In genomic region chr13:73715910-73716257, GRCh38 we compare ENCODE assay signal across 9 cellular contexts.
DNase-seq lines count a peak whose midpoint lies in the region; ATAC-seq lines count a peak whose summit lies in the region.
"Had no signal": no experiment of that assay in that cellular context is flagged by ENCODE, and none has a peak within 500 bp of the region (broad histone marks: within the 10 kb centered on the region; RNA-seq: fewer than 3 reads in every experiment).

No MANE protein-coding gene starts in this region.

- peak; percentile 40 for ATAC-seq in HG02943 (IDR thresholded peaks at IDR 0.05; ENCODE audit: low read depth, unreplicated experiment)
- ATAC-seq in stimulated activated effector memory CD8-positive, alpha-beta T cell treated with anti-CD3 and anti-CD28 coated beads, Interleukin-12 subunit alpha, Interleukin-12 subunit beta, amount 100 ng/mL, for 72 hours: peak; percentile 68

- peak; percentile 60 for DNase-seq in activated CD4-positive, alpha-beta T cell treated with anti-CD3 and anti-CD28 coated beads, Interleukin-2, amount 10 ng/mL, durations not matched to agents 24 days and 14 days
- DNase-seq in activated CD4-positive, alpha-beta T cell treated with anti-CD3 and anti-CD28 coated beads for 48 hours: no peak
- no peak for DNase-seq in activated CD4-positive, alpha-beta memory T cell treated with anti-CD3 and anti-CD28 coated beads for 36 hours
- DNase-seq in stimulated activated effector memory CD8-positive, alpha-beta T cell treated with anti-CD3 and anti-CD28 coated beads, Interleukin-12 subunit alpha, Interleukin-12 subunit beta, amount 100 ng/mL, for 72 hours (ENCODE audit: low spot score in 2 of 2): no peak
- DNase-seq in activated gamma-delta T cell treated with Interleukin-2 at 50 U/mL for 16 hours: no peak
- DNase-seq in HK-2 (ENCODE audit: unreplicated experiment): no peak
- no peak for DNase-seq in MG63
- DNase-seq: NCI-H2171 treated with DMSO at 0.1 percent for 48 hours had no signal

- peak overlapping the region; percentile 48 for H3K4me3 Mint-ChIP-seq in activated CD4-positive, alpha-beta T cell treated with anti-CD3 and anti-CD28 coated beads, Interleukin-2, amount 10 ng/mL, durations not matched to agents 24 days and 14 days
- peak overlapping the region; percentile 33 for H3K4me3 Mint-ChIP-seq in activated CD4-positive, alpha-beta memory T cell treated with anti-CD3 and anti-CD28 coated beads for 36 hours
- peak overlapping the region; percentile 54 for H3K4me3 Mint-ChIP-seq in stimulated activated effector memory CD8-positive, alpha-beta T cell treated with anti-CD3 and anti-CD28 coated beads, Interleukin-12 subunit alpha, Interleukin-12 subunit beta, amount 100 ng/mL, for 72 hours

- no peaks in the 10 kb centered on the region for H3K9me3 Mint-ChIP-seq in activated CD4-positive, alpha-beta T cell treated with anti-CD3 and anti-CD28 coated beads, Interleukin-2, amount 10 ng/mL, durations not matched to agents 24 days and 14 days
- H3K9me3 Mint-ChIP-seq in activated CD4-positive, alpha-beta memory T cell treated with anti-CD3 and anti-CD28 coated beads for 36 hours: no peaks in the 10 kb centered on the region
- no peaks in the 10 kb centered on the region for H3K9me3 Mint-ChIP-seq in stimulated activated effector memory CD8-positive, alpha-beta T cell treated with anti-CD3 and anti-CD28 coated beads, Interleukin-12 subunit alpha, Interleukin-12 subunit beta, amount 100 ng/mL, for 72 hours

- H3K4me1 Mint-ChIP-seq in activated CD4-positive, alpha-beta T cell treated with anti-CD3 and anti-CD28 coated beads, Interleukin-2, amount 10 ng/mL, durations not matched to agents 24 days and 14 days: peaks cover 40% of the 10 kb centered on the region
- peaks cover 56% of the 10 kb centered on the region for H3K4me1 Mint-ChIP-seq in activated CD4-positive, alpha-beta memory T cell treated with anti-CD3 and anti-CD28 coated beads for 36 hours (ENCODE audit: low read depth)
- peaks cover 48% of the 10 kb centered on the region for H3K4me1 Mint-ChIP-seq in stimulated activated effector memory CD8-positive, alpha-beta T cell treated with anti-CD3 and anti-CD28 coated beads, Interleukin-12 subunit alpha, Interleukin-12 subunit beta, amount 100 ng/mL, for 72 hours

- CTCF ChIA-PET in activated CD4-positive, alpha-beta memory T cell treated with anti-CD3 and anti-CD28 coated beads for 36 hours (lab: Charles Lee): interaction anchor here (0.6 kb wide), 1 partner anchor 52 kb away, joined by 5 read pairs; no protein-coding TSS in a partner anchor

- H3K27me3 ChIP-seq in MG63: no peaks in the 10 kb centered on the region

- H3K4me3 ChIP-seq in MG63: no peak overlapping the region

- peak overlapping the region; percentile 84 for H3K27ac Mint-ChIP-seq in activated CD4-positive, alpha-beta T cell treated with anti-CD3 and anti-CD28 coated beads, Interleukin-2, amount 10 ng/mL, durations not matched to agents 24 days and 14 days
- peak overlapping the region; percentile 75 for H3K27ac Mint-ChIP-seq in activated CD4-positive, alpha-beta memory T cell treated with anti-CD3 and anti-CD28 coated beads for 36 hours
- peak overlapping the region; percentile 43 for H3K27ac Mint-ChIP-seq in stimulated activated effector memory CD8-positive, alpha-beta T cell treated with anti-CD3 and anti-CD28 coated beads, Interleukin-12 subunit alpha, Interleukin-12 subunit beta, amount 100 ng/mL, for 72 hours

- peaks cover 27% of the 10 kb centered on the region for H3K36me3 Mint-ChIP-seq in activated CD4-positive, alpha-beta T cell treated with anti-CD3 and anti-CD28 coated beads, Interleukin-2, amount 10 ng/mL, durations not matched to agents 24 days and 14 days (ENCODE audit: low read depth)
- H3K36me3 Mint-ChIP-seq in activated CD4-positive, alpha-beta memory T cell treated with anti-CD3 and anti-CD28 coated beads for 36 hours: peaks cover 31% of the 10 kb centered on the region
- peaks cover 36% of the 10 kb centered on the region for H3K36me3 Mint-ChIP-seq in stimulated activated effector memory CD8-positive, alpha-beta T cell treated with anti-CD3 and anti-CD28 coated beads, Interleukin-12 subunit alpha, Interleukin-12 subunit beta, amount 100 ng/mL, for 72 hours

- intact Hi-C loops in activated CD4-positive, alpha-beta T cell treated with anti-CD3 and anti-CD28 coated beads, Interleukin-2, amount 10 ng/mL, durations not matched to agents 24 days and 14 days (cut with micrococcal nuclease): loop anchor here (1.0 to 10.0 kb wide), 10 partner anchors 14 to 1771 kb away; partner anchors contain the start of gene KLF5
- intact Hi-C loops in activated CD4-positive, alpha-beta memory T cell treated with anti-CD3 and anti-CD28 coated beads for 36 hours (cut with micrococcal nuclease): loop anchor here (1.0 to 10.0 kb wide), 13 partner anchors 14 to 1609 kb away; partner anchors contain the start of genes BORA, KLF5 and MZT1

- no peaks in the 10 kb centered on the region for H3K9me3 ChIP-seq in MG63

- POLR2A ChIA-PET in activated CD4-positive, alpha-beta memory T cell treated with anti-CD3 and anti-CD28 coated beads for 36 hours (lab: Charles Lee): interaction anchor here (0.7 kb wide), 1 partner anchor 13 kb away, joined by 3 read pairs; no protein-coding TSS in a partner anchor

- no peaks in the 10 kb centered on the region for H3K27me3 Mint-ChIP-seq in activated CD4-positive, alpha-beta T cell treated with anti-CD3 and anti-CD28 coated beads, Interleukin-2, amount 10 ng/mL, durations not matched to agents 24 days and 14 days
- no peaks in the 10 kb centered on the region for H3K27me3 Mint-ChIP-seq in activated CD4-positive, alpha-beta memory T cell treated with anti-CD3 and anti-CD28 coated beads for 36 hours

- no peaks in the 10 kb centered on the region for H3K36me3 ChIP-seq in MG63
